Comparison of ENCODE assay signal across 8 cellular contexts in genomic region chr15:84725001-84725491, GRCh38. TPM values are rescaled to one million over a fixed set of nuclear protein-coding genes. Genes with fewer than 3 reads are reported as not detected.
DNase-seq lines count a peak whose midpoint lies in the region; ATAC-seq, FAIRE-seq and TF ChIP-seq lines count a peak whose summit lies in the region.

No MANE protein-coding gene starts in this region.

- TF ChIP-seq POLR2A in H54 (IDR thresholded peaks at IDR 0.05; ENCODE audit: low read depth, low read length) = no peak

- peaks cover 66% of the 10 kb centered on the region for H3K4me1 Mint-ChIP-seq in CD4-positive, alpha-beta T cell (ENCODE audit: low read depth)
- peaks cover 25% of the 10 kb centered on the region for H3K4me1 Mint-ChIP-seq in stimulated activated naive CD8-positive, alpha-beta T cell treated with anti-CD3 and anti-CD28 coated beads, Interleukin-15, amount 100 ng/mL, for 72 hours

- H3K9me3 Mint-ChIP-seq in CD4-positive, alpha-beta T cell = no peaks in the 10 kb centered on the region
- H3K9me3 Mint-ChIP-seq in stimulated activated naive CD8-positive, alpha-beta T cell treated with anti-CD3 and anti-CD28 coated beads, Interleukin-15, amount 100 ng/mL, for 72 hours = no peaks in the 10 kb centered on the region

- H3K27me3 Mint-ChIP-seq in CD4-positive, alpha-beta T cell = no peaks in the 10 kb centered on the region
- no peaks in the 10 kb centered on the region for H3K27me3 Mint-ChIP-seq in stimulated activated naive CD8-positive, alpha-beta T cell treated with anti-CD3 and anti-CD28 coated beads, Interleukin-15, amount 100 ng/mL, for 72 hours

- no peak for FAIRE-seq in H54 (lab: Jason Lieb, UNC)

- DNase-seq in CD4-positive, alpha-beta T cell = peak in 3 of 10 experiments; percentile 19 to 40 (median 34)
- peak; percentile 27 for DNase-seq in H4 (ENCODE audit: low spot score)
- DNase-seq in SKM-1 treated with dmso at 0.1 percent for 144 hours (lab: John Stamatoyannopoulos, UW; ENCODE audit: unreplicated experiment) = peak; percentile 94
- DNase-seq in germinal center (ENCODE audit: low spot score) = peak; percentile 14
- no peak for DNase-seq in stimulated activated naive CD8-positive, alpha-beta T cell treated with anti-CD3 and anti-CD28 coated beads, Interleukin-15, amount 100 ng/mL, for 72 hours
- DNase-seq in H54 (ENCODE audit: insufficient read length, low spot score) = no peak
- DNase-seq in activated CD8-positive, alpha-beta memory T cell treated with anti-CD3 and anti-CD28 coated beads for 24 hours = no peak
- DNase-seq in RKO (ENCODE audit: low spot score) = no peak

- peak overlapping the region; percentile 90 for H3K27ac Mint-ChIP-seq in CD4-positive, alpha-beta T cell
- H3K27ac Mint-ChIP-seq in stimulated activated naive CD8-positive, alpha-beta T cell treated with anti-CD3 and anti-CD28 coated beads, Interleukin-15, amount 100 ng/mL, for 72 hours = peak overlapping the region; percentile 50 to 93

- H3K27me3 ChIP-seq in CD4-positive, alpha-beta T cell (ENCODE audit: control insufficient read depth, insufficient read depth, low read length) = no peaks in the 10 kb centered on the region

- CTCF ChIA-PET in CD4-positive, alpha-beta T cell (lab: Charles Lee) = no interaction called here

- peak; percentile 79 for ATAC-seq in CD4-positive, alpha-beta T cell (ENCODE audit: poor library complexity)
- ATAC-seq in stimulated activated naive CD8-positive, alpha-beta T cell treated with anti-CD3 and anti-CD28 coated beads, Interleukin-15, amount 100 ng/mL, for 72 hours = no peak

- POLR2A ChIA-PET in CD4-positive, alpha-beta T cell (lab: Charles Lee) = interaction anchor here (0.5 to 8.2 kb wide), 18 partner anchors 9 to 127 kb away, joined by 3 to 227 read pairs (median 3); partner anchors contain the start of genes NMB, SEC11A, WDR73 and ZNF592

- peak overlapping the region; percentile 44 for H3K27ac ChIP-seq in CD4-positive, alpha-beta T cell (ENCODE audit: low read depth, low read length)

- no peaks in the 10 kb centered on the region for H3K9me3 ChIP-seq in CD4-positive, alpha-beta T cell (ENCODE audit: control insufficient read depth, low read length)

- intact Hi-C loops in CD4-positive, alpha-beta T cell (cut with DNase I, micrococcal nuclease) = no loop called here

- TF ChIP-seq CTCF in CD4-positive, alpha-beta T cell (IDR thresholded peaks at IDR 0.05) = no peak

- peak overlapping the region; percentile 63 for H3K4me3 Mint-ChIP-seq in CD4-positive, alpha-beta T cell
- H3K4me3 Mint-ChIP-seq in stimulated activated naive CD8-positive, alpha-beta T cell treated with anti-CD3 and anti-CD28 coated beads, Interleukin-15, amount 100 ng/mL, for 72 hours = no peak overlapping the region

- H3K36me3 Mint-ChIP-seq in CD4-positive, alpha-beta T cell (ENCODE audit: low read depth) = no peaks in the 10 kb centered on the region

RNA-seq across cellular contexts. Expression of gene SEC11A, which starts 9.1 kb away (rescaled TPM):
- 10 to 100 TPM; 44.1 to 47.0 TPM for total RNA-seq in CD4-positive, alpha-beta T cell
- total RNA-seq in H4 (2014; rRNA removed; shearing (Covaris generic)) = 186 and 244 TPM in 2 replicates

RNA-seq across cellular contexts. Expression of gene ZNF592, which starts 23.3 kb away (rescaled TPM):
- total RNA-seq in CD4-positive, alpha-beta T cell = 10 to 100 TPM; 37.5 to 38.2 TPM
- 3.9 and 6.1 TPM in 2 replicates for total RNA-seq in H4 (2014; rRNA removed; shearing (Covaris generic))

Comparison
In these comparisons a context has a peak if more than half of its experiments do, and no peak if none do; other contexts are left out.
1. DNase-seq: peak in H4 (single experiment), SKM-1 treated with dmso at 0.1 percent for 144 hours (single experiment) and germinal center (single experiment); none in stimulated activated naive CD8-positive, alpha-beta T cell treated with anti-CD3 and anti-CD28 coated beads, Interleukin-15, amount 100 ng/mL, for 72 hours (0 of 2), H54 (single experiment), activated CD8-positive, alpha-beta memory T cell treated with anti-CD3 and anti-CD28 coated beads for 24 hours (single experiment) and RKO (single experiment).